16 cellular contexts compared by ENCODE assay signal in genomic region chr12:114404451-114405198, GRCh38. TPM values are rescaled to one million over a fixed set of nuclear protein-coding genes. Genes with fewer than 3 reads are reported as not detected.
A peak's percentile ranks its signal among the peaks of the same experiment; 100 is the strongest.
DNase-seq lines count a peak whose midpoint lies in the region; ATAC-seq and TF ChIP-seq lines count a peak whose summit lies in the region.
"Had no signal": no experiment of that assay in that cellular context is flagged by ENCODE, and none has a peak within 500 bp of the region (broad histone marks: within the 10 kb centered on the region; RNA-seq: fewer than 3 reads in every experiment).

No MANE protein-coding gene starts in this region.

- H3K4me3 Mint-ChIP-seq in GM23338 = peak overlapping the region; percentile 61

- H2BK12ac ChIP-seq in mesenchymal stem cell (ENCODE audit: low read length in 2 of 2) = no peak overlapping the region

- 3% methylated on average over 26 of the region's 27 CpGs for WGBS in mesenchymal stem cell

- H4K20me1 ChIP-seq in GM23338 (replicated peaks; ENCODE audit: insufficient read depth) = peaks cover 32% of the 10 kb centered on the region

- no peaks in the 10 kb centered on the region for H3K79me1 ChIP-seq in mesenchymal stem cell (replicated peaks; ENCODE audit: low read length, poor library complexity, severe bottlenecking)

- TF ChIP-seq CTCF in AG09309 (IDR thresholded peaks at IDR 0.05; ENCODE audit: control insufficient read depth, insufficient read depth, low read depth, low read length, missing control alignments) (no peak), GM23338 (conservative IDR thresholded peaks at IDR 0.05; ENCODE audit: low read depth in 2 of 2) (no peak), coronary artery (IDR thresholded peaks at IDR 0.05) (no peak)

- no peak overlapping the region for H3K27ac Mint-ChIP-seq in GM23338

- H4K8ac ChIP-seq in mesenchymal stem cell (ENCODE audit: low read length) = no peak overlapping the region

- peak overlapping the region; percentile 93 for H3K9ac ChIP-seq in mesenchymal stem cell (ENCODE audit: low read length)

- H3K4me1 ChIP-seq in GM23338 (ENCODE audit: insufficient read depth) (peaks cover 80% of the 10 kb centered on the region), mesenchymal stem cell (ENCODE audit: control insufficient read depth, insufficient read depth, low read depth, low read length) (peaks cover 10% of the 10 kb centered on the region)
- H3K4me1 ChIP-seq: adrenal gland, Caco-2 had no signal

- H3K27me3 ChIP-seq in GM23338 (ENCODE audit: insufficient read depth) (peaks cover 100% of the 10 kb centered on the region), mesenchymal stem cell (ENCODE audit: control insufficient read depth in 1 of 2, insufficient read depth in 1 of 2, low read length in 2 of 2) (peaks cover 3 to 100% of the 10 kb centered on the region in 2 experiments)

- H4K91ac ChIP-seq in mesenchymal stem cell (ENCODE audit: low read length) = no peak overlapping the region

- H3K79me2 ChIP-seq in GM23338 (replicated peaks; ENCODE audit: insufficient read depth) = no peaks in the 10 kb centered on the region

- no peaks in the 10 kb centered on the region for H3K36me3 ChIP-seq in GM23338 (ENCODE audit: insufficient read depth)
- H3K36me3 ChIP-seq in mesenchymal stem cell (ENCODE audit: control insufficient read depth in 1 of 2, insufficient read depth in 2 of 2, low read depth in 1 of 2, low read length in 2 of 2) = peaks cover 0 to 3% of the 10 kb centered on the region in 2 experiments
- H3K36me3 ChIP-seq: adrenal gland had no signal

- no peak for ATAC-seq in GM23338
- ATAC-seq in GM19452 (IDR thresholded peaks at IDR 0.05; ENCODE audit: unreplicated experiment) = no peak
- ATAC-seq in GM18858 (IDR thresholded peaks at IDR 0.05; ENCODE audit: unreplicated experiment) = no peak
- ATAC-seq: GM12878; stimulated activated naive CD8-positive, alpha-beta T cell treated with anti-CD3 and anti-CD28 coated beads, Interleukin-15, Interleukin-2, amounts not matched to agents 100 U/mL and 50 U/mL, for 24 hours had no signal

- H3K9me3 ChIP-seq in mesenchymal stem cell (ENCODE audit: control insufficient read depth, low read length) = no peaks in the 10 kb centered on the region
- H3K9me3 ChIP-seq: adrenal gland, Caco-2 had no signal

- peaks cover 16% of the 10 kb centered on the region; the same call in 2 of the 3 replicates for H3K9me3 Mint-ChIP-seq in GM23338

- no peak overlapping the region for H3K18ac ChIP-seq in mesenchymal stem cell (ENCODE audit: low read depth in 1 of 2, low read length in 2 of 2)

- no peak overlapping the region for H3K14ac ChIP-seq in mesenchymal stem cell (ENCODE audit: low read length in 2 of 2)

- H3K9me2 ChIP-seq in GM23338 (ENCODE audit: insufficient read depth) = no peaks in the 10 kb centered on the region

- no peak overlapping the region for H2BK5ac ChIP-seq in mesenchymal stem cell (ENCODE audit: low read depth, low read length, poor library complexity, severe bottlenecking)

- DNase-seq in AG09309 (ENCODE audit: low read depth) (no peak), GM23338 (ENCODE audit: low spot score) (peak; percentile 39), coronary artery (ENCODE audit: low spot score) (no peak), mesenchymal stem cell (no peak), glomerular visceral epithelial cell (ENCODE audit: extremely low spot score) (no peak), NCI-H187 (lab: John Stamatoyannopoulos, UW) (no peak)
- DNase-seq: adrenal gland; Caco-2; KBM-7; NCI-H2081 treated with DMSO at 0.1 percent for 48 hours; PC-9; stimulated activated naive CD8-positive, alpha-beta T cell treated with anti-CD3 and anti-CD28 coated beads, Interleukin-15, Interleukin-2, amounts not matched to agents 100 U/mL and 50 U/mL, for 24 hours; T-helper 9 cell had no signal

- no peak overlapping the region for H3K23ac ChIP-seq in mesenchymal stem cell (ENCODE audit: low read length in 2 of 2)

- H3K36me3 Mint-ChIP-seq in GM23338 (ENCODE audit: low read depth) = no peaks in the 10 kb centered on the region; the same call in 2 of the 3 replicates

- H3K4me2 ChIP-seq in GM23338 (peak overlapping the region; percentile 71; the same call in 1 of the 2 replicates), mesenchymal stem cell (ENCODE audit: low read length, poor library complexity, severe bottlenecking) (no peak overlapping the region)
- H3K4me2 ChIP-seq: PC-9 had no signal

- H2AK5ac ChIP-seq in mesenchymal stem cell (ENCODE audit: low read length, severe bottlenecking) = no peak overlapping the region

- no peak overlapping the region for H2BK120ac ChIP-seq in mesenchymal stem cell (ENCODE audit: low read depth, low read length)

- H2AFZ ChIP-seq in GM23338 (no peak overlapping the region), mesenchymal stem cell (ENCODE audit: low read depth, low read length) (no peak overlapping the region)
- H2AFZ ChIP-seq: PC-9 had no signal

- peaks cover 40% of the 10 kb centered on the region for H3F3A ChIP-seq in GM23338 (replicated peaks; ENCODE audit: low read depth)

- peak overlapping the region; percentile 78 for H3K4me3 ChIP-seq in AG09309 (ENCODE audit: control insufficient read depth, low read depth, low read length)
- H3K4me3 ChIP-seq in GM23338 = peak overlapping the region; percentile 36
- peak overlapping the region; percentile 84 for H3K4me3 ChIP-seq in coronary artery
- peak overlapping the region in 1 of 2 experiments; percentile 88 for H3K4me3 ChIP-seq in mesenchymal stem cell (ENCODE audit: insufficient read depth in 1 of 2, low read depth in 1 of 2, low read length in 2 of 2)
- H3K4me3 ChIP-seq: adrenal gland, GM12878, PC-9 had no signal

- H3K27ac ChIP-seq in GM23338 (ENCODE audit: low read depth) = no peak overlapping the region
- peak overlapping the region; percentile 69 to 86 for H3K27ac ChIP-seq in coronary artery
- H3K27ac ChIP-seq in mesenchymal stem cell (ENCODE audit: low read length, poor library complexity, severe bottlenecking) = no peak overlapping the region
- H3K27ac ChIP-seq: adrenal gland, PC-9 had no signal

- peaks cover 69% of the 10 kb centered on the region for H3K4me1 Mint-ChIP-seq in GM23338

- H3K27me3 Mint-ChIP-seq in GM23338 (ENCODE audit: insufficient read depth, low read depth, poor library complexity) = peaks cover 100% of the 10 kb centered on the region

- no peak overlapping the region for H2BK15ac ChIP-seq in mesenchymal stem cell (ENCODE audit: low read depth, poor library complexity, severe bottlenecking)

- no peak overlapping the region for H3K4ac ChIP-seq in mesenchymal stem cell (ENCODE audit: low read depth in 1 of 2, low read length in 2 of 2)

TF ChIP-seq in GM23338, 12 proteins besides CTCF, POLR2A, EP300 and RAD21:
- TF ChIP-seq EZH2phosphoT487 (IDR thresholded peaks at IDR 0.05; ENCODE audit: unreplicated experiment) = peak; percentile 96
- peak; percentile 94 for TF ChIP-seq EZH2 (IDR thresholded peaks at IDR 0.05; ENCODE audit: low read depth, unreplicated experiment)
- TF ChIP-seq CREB1 (CRISPR knock-in tag; IDR thresholded peaks at IDR 0.05; ENCODE audit: low read depth) = no peak

RNA-seq across cellular contexts. Expression of gene TBX5, which starts 1.3 kb away (rescaled TPM):
- total RNA-seq in GM23338 (2014; rRNA removed; shearing (Covaris generic)) = 0.21 TPM in 1 of 2 replicates, not detected in the other
- not detected in 2 replicates for polyA plus RNA-seq in GM23338 (2016; fragmentation: Nextera tagmentation; extraction: Ambion mirVana)
- not detected for polyA plus RNA-seq in mesenchymal stem cell (2013, experiment 1 of 2)
- not detected for polyA plus RNA-seq in mesenchymal stem cell (2013, experiment 2 of 2)
- total RNA-seq: Caco-2, GM12878, PC-9 had no signal

Comparison
In these comparisons a context has a peak if more than half of its experiments do, and no peak if none do; other contexts are left out.
1. H3K27ac ChIP-seq: peak in coronary artery (2 of 2); none in GM23338 (single experiment) and mesenchymal stem cell (single experiment).